Comparison of ENCODE assay signal across 21 cellular contexts in the genomic region with DNA sequence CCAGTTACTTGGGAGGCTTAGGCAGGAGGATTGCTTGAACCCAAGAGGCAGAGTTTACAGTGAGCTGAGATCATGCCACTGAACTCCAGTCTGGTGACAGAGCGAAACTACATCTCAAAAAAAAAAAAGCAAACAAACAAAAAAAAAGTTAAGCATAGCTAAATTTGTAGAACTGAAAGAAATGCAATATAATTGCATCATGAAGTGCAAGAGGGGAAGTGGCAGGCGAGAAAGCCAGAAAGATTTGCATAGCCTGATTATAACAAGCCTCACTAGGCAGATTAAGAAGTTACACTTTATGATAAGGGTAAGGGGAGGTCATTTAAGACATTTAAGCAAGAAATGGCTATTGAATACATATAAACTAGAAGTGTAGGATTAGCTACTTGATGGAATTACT.
DNase-seq lines count a peak whose midpoint lies in the region; ATAC-seq lines count a peak whose summit lies in the region.
"Had no signal": no experiment of that assay in that cellular context is flagged by ENCODE, and none has a peak within 500 bp of the region (broad histone marks: within the 10 kb centered on the region; RNA-seq: fewer than 3 reads in every experiment).

No MANE protein-coding gene starts in this region.

- H3K27ac Mint-ChIP-seq in stimulated activated effector memory CD8-positive, alpha-beta T cell treated with anti-CD3 and anti-CD28 coated beads, Interleukin-12 subunit alpha, Interleukin-12 subunit beta, amount 100 ng/mL, for 72 hours, result no peak overlapping the region
- H3K27ac Mint-ChIP-seq: activated CD8-positive, alpha-beta memory T cell treated with anti-CD3 and anti-CD28 coated beads, Interleukin-2, amount 10 ng/mL, durations not matched to agents 7 days and 5 days; mesothelial cell of epicardium; nephron progenitor cell; progenitor cell of endocrine pancreas had no signal

- H3K4me1 Mint-ChIP-seq in stimulated activated effector memory CD8-positive, alpha-beta T cell treated with anti-CD3 and anti-CD28 coated beads, Interleukin-12 subunit alpha, Interleukin-12 subunit beta, amount 100 ng/mL, for 72 hours, result no peaks in the 10 kb centered on the region
- H3K4me1 Mint-ChIP-seq: activated CD8-positive, alpha-beta memory T cell treated with anti-CD3 and anti-CD28 coated beads, Interleukin-2, amount 10 ng/mL, durations not matched to agents 7 days and 5 days had no signal

- peak; percentile 45 for ATAC-seq in GM18520 (IDR thresholded peaks at IDR 0.05; ENCODE audit: unreplicated experiment)
- peak; percentile 50 for ATAC-seq in GM19463 (IDR thresholded peaks at IDR 0.05; ENCODE audit: unreplicated experiment)
- ATAC-seq in HG03095 (IDR thresholded peaks at IDR 0.05; ENCODE audit: unreplicated experiment), result peak; percentile 57
- ATAC-seq in left ventricle myocardium superior, result no peak
- ATAC-seq in stimulated activated effector memory CD8-positive, alpha-beta T cell treated with anti-CD3 and anti-CD28 coated beads, Interleukin-12 subunit alpha, Interleukin-12 subunit beta, amount 100 ng/mL, for 72 hours, result no peak
- ATAC-seq: activated CD8-positive, alpha-beta memory T cell treated with anti-CD3 and anti-CD28 coated beads, Interleukin-2, amount 10 ng/mL, durations not matched to agents 7 days and 5 days; foreskin keratinocyte; HCT116; PC-3 had no signal

- intact Hi-C loops in left ventricle myocardium superior (cut with micrococcal nuclease), result no loop called here

- no peaks in the 10 kb centered on the region for H3K36me3 Mint-ChIP-seq in stimulated activated effector memory CD8-positive, alpha-beta T cell treated with anti-CD3 and anti-CD28 coated beads, Interleukin-12 subunit alpha, Interleukin-12 subunit beta, amount 100 ng/mL, for 72 hours
- H3K36me3 Mint-ChIP-seq: activated CD8-positive, alpha-beta memory T cell treated with anti-CD3 and anti-CD28 coated beads, Interleukin-2, amount 10 ng/mL, durations not matched to agents 7 days and 5 days; mesothelial cell of epicardium had no signal

- peaks cover 9% of the 10 kb centered on the region for H3K9me3 Mint-ChIP-seq in stimulated activated effector memory CD8-positive, alpha-beta T cell treated with anti-CD3 and anti-CD28 coated beads, Interleukin-12 subunit alpha, Interleukin-12 subunit beta, amount 100 ng/mL, for 72 hours
- H3K9me3 Mint-ChIP-seq: nephron progenitor cell had no signal

- DNase-seq in OCI-M1 (lab: John Stamatoyannopoulos, UW), result peak; percentile 74
- DNase-seq in left ventricle myocardium superior, result no peak
- no peak for DNase-seq in stimulated activated effector memory CD8-positive, alpha-beta T cell treated with anti-CD3 and anti-CD28 coated beads, Interleukin-12 subunit alpha, Interleukin-12 subunit beta, amount 100 ng/mL, for 72 hours (ENCODE audit: low spot score in 2 of 2)
- DNase-seq in activated CD4-positive, alpha-beta T cell treated with anti-CD3 and anti-CD28 coated beads for 48 hours, result no peak
- no peak for DNase-seq in stimulated activated CD4-positive, alpha-beta T cell treated with anti-CD3 and anti-CD28 coated beads, Interleukin-4, amount 100 ng/mL, for 4 hours
- DNase-seq: activated CD8-positive, alpha-beta memory T cell treated with anti-CD3 and anti-CD28 coated beads, Interleukin-2, amount 10 ng/mL, durations not matched to agents 7 days and 5 days; activated effector memory CD4-positive, alpha-beta T cell treated with anti-CD3 and anti-CD28 coated beads, Interleukin-2, amount 50 U/mL, for 16 hours; adrenal gland; Caco-2; foreskin keratinocyte; NCI-H2081 treated with DMSO at 0.1 percent for 48 hours; NCI-H510A treated with DMSO at 0.1 percent for 48 hours; nephron progenitor cell; PC-3; stimulated activated CD4-positive, alpha-beta T cell treated with anti-CD3 and anti-CD28 coated beads, Interleukin-2, amount 100 ng/mL, for 48 hours had no signal

- no peak overlapping the region for H3K4me3 Mint-ChIP-seq in stimulated activated effector memory CD8-positive, alpha-beta T cell treated with anti-CD3 and anti-CD28 coated beads, Interleukin-12 subunit alpha, Interleukin-12 subunit beta, amount 100 ng/mL, for 72 hours
- H3K4me3 Mint-ChIP-seq: activated CD8-positive, alpha-beta memory T cell treated with anti-CD3 and anti-CD28 coated beads, Interleukin-2, amount 10 ng/mL, durations not matched to agents 7 days and 5 days; mesothelial cell of epicardium; nephron progenitor cell had no signal

Comparison
In these comparisons a context has a peak if more than half of its experiments do, and no peak if none do; other contexts are left out.
1. ATAC-seq: peak in GM18520 (single experiment), GM19463 (single experiment) and HG03095 (single experiment); none in left ventricle myocardium superior (single experiment) and stimulated activated effector memory CD8-positive, alpha-beta T cell treated with anti-CD3 and anti-CD28 coated beads, Interleukin-12 subunit alpha, Interleukin-12 subunit beta, amount 100 ng/mL, for 72 hours (single experiment).